ENCODE assay signal across 8 cellular contexts in genomic region chr1:113811888-113812660, GRCh38. TPM values are rescaled to one million over a fixed set of nuclear protein-coding genes. Genes with fewer than 3 reads are reported as not detected.
A peak's percentile ranks its signal among the peaks of the same experiment; 100 is the strongest.
DNase-seq lines count a peak whose midpoint lies in the region; ATAC-seq, FAIRE-seq and TF ChIP-seq lines count a peak whose summit lies in the region.

Gene RSBN1 (minus strand): TSS chr1:113812476. CDS start chr1:113812412, 64 bp downstream.

- ATAC-seq in GM19043 (IDR thresholded peaks at IDR 0.05; ENCODE audit: low read depth, unreplicated experiment): peak; percentile 90
- peak; percentile 94 for ATAC-seq in HG03378 (IDR thresholded peaks at IDR 0.05; ENCODE audit: unreplicated experiment)

- peak within 1 kb of the TSS; percentile 90 for H3K9ac ChIP-seq in keratinocyte (ENCODE audit: control insufficient read depth, extremely low read depth, insufficient read depth, low read length)

- TF ChIP-seq CTCF in keratinocyte (optimal IDR thresholded peaks at IDR 0.05 in 1 of 3, IDR thresholded peaks at IDR 0.05 in 1 of 3, conservative IDR thresholded peaks at IDR 0.05 in 1 of 3; ENCODE audit: extremely low read depth in 1 of 3, insufficient read depth in 2 of 3, low read length in 3 of 3): no peak

- FAIRE-seq in keratinocyte (lab: Jason Lieb, UNC): peak; percentile 70

- no peaks in the 10 kb centered on the region for H4K20me1 ChIP-seq in keratinocyte (ENCODE audit: control insufficient read depth, extremely low read depth, insufficient read depth, low read length)

- H3K4me1 ChIP-seq in keratinocyte (ENCODE audit: control insufficient read depth, extremely low read depth, insufficient read depth, low read length): peaks cover 24% of the 10 kb centered on the region

- DNase-seq in AG20443 (ENCODE audit: low spot score): peak; percentile 98
- DNase-seq in NCI-H460 (ENCODE audit: extremely low read depth, low read depth): peak; percentile 97
- DNase-seq in activated CD4-positive, CD25-positive, alpha-beta regulatory T cell treated with anti-CD3 and anti-CD28 coated beads, Interleukin-2, amount 50 U/mL, for 72 hours: peak; percentile 94
- DNase-seq in cerebellar nuclear complex (lab: John Stamatoyannopoulos, UW): peak; percentile 74 to 96
- peak; percentile 81 for DNase-seq in keratinocyte (ENCODE audit: low read depth, low spot score)
- peak; percentile 92 to 97 for DNase-seq in stimulated activated CD4-positive, alpha-beta T cell treated with anti-CD3 and anti-CD28 coated beads, Interleukin-15, amount 100 ng/mL, for 1 hour (ENCODE audit: low read depth in 1 of 2, low spot score in 1 of 2)

- H3K79me2 ChIP-seq in keratinocyte (ENCODE audit: control insufficient read depth, insufficient read depth, low read length): peaks cover 46% of the 10 kb centered on the region

- no peaks in the 10 kb centered on the region for H3K9me1 ChIP-seq in keratinocyte (ENCODE audit: control insufficient read depth, extremely low read depth, insufficient read depth, low read length)

- peak within 1 kb of the TSS; percentile 88 for H3K4me2 ChIP-seq in keratinocyte (ENCODE audit: control insufficient read depth, extremely low read depth, insufficient read depth, low read depth, low read length)

- H3K27me3 ChIP-seq in keratinocyte (ENCODE audit: control insufficient read depth, extremely low read depth, insufficient read depth, low read length): no peaks in the 10 kb centered on the region

- no peaks in the 10 kb centered on the region for H3K9me3 ChIP-seq in keratinocyte (ENCODE audit: control insufficient read depth, low read depth, low read length)

- H3K36me3 ChIP-seq in keratinocyte (ENCODE audit: control insufficient read depth in 2 of 2, extremely low read depth in 1 of 2, insufficient read depth in 2 of 2, low read length in 2 of 2): no peaks in the 10 kb centered on the region

- H3K4me3 ChIP-seq in keratinocyte (ENCODE audit: control insufficient read depth in 2 of 3, extremely low read depth in 1 of 3, insufficient read depth in 2 of 3, low read depth in 1 of 3, low read length in 3 of 3): peak within 1 kb of the TSS; percentile 94 to 99 (median 98)

- dilution Hi-C loops in keratinocyte (cut with MboI; ENCODE audit: extremely low pct_ligation_motif_present, low sequenced_read_pairs): no loop called here

- peak within 1 kb of the TSS; percentile 78 for H3K27ac ChIP-seq in keratinocyte (ENCODE audit: control insufficient read depth, insufficient read depth, low read length)

- peak within 1 kb of the TSS; percentile 79 for H2AFZ ChIP-seq in keratinocyte (ENCODE audit: control insufficient read depth, low read length)

RNA-seq across cellular contexts. Expression of gene RSBN1, which starts in this region (rescaled TPM):
- total RNA-seq in NCI-H460 (2014; rRNA removed; shearing (Covaris generic)): 6.0 and 7.1 TPM in 2 replicates
- polyA plus RNA-seq in NCI-H460 (2014; cell fraction: nucleus; rRNA removed): 1.8 and 5.6 TPM in 2 replicates
- polyA plus RNA-seq in keratinocyte: 7.1 to 10.4 TPM (median 9.5 TPM) in 3 replicates
- 14.3 TPM for polyA plus RNA-seq in keratinocyte (2011; ENCODE audit: low read depth)
- polyA plus RNA-seq in keratinocyte (2011; cell fraction: cytosol; rRNA removed): 4.1 and 5.5 TPM in 2 replicates
- polyA plus RNA-seq in keratinocyte (2011; cell fraction: nucleus; rRNA removed): 7.8 and 11.9 TPM in 2 replicates
- polyA plus RNA-seq in keratinocyte (2012; ENCODE audit: low replicate concordance): 7.0 and 7.2 TPM in 2 replicates
- 2.1 to 56.2 TPM (median 21.1 TPM) in 3 replicates for polyA minus RNA-seq in keratinocyte
- 8.4 TPM for polyA minus RNA-seq in keratinocyte (2011; cell fraction: cytosol; rRNA and poly(A)+ RNA removed)
- polyA minus RNA-seq in keratinocyte (2011; cell fraction: nucleus; rRNA and poly(A)+ RNA removed): 16.1 and 30.9 TPM in 2 replicates

Comparison
In these comparisons a context has a peak if more than half of its experiments do, and no peak if none do; other contexts are left out.
1. Peak in every context shown above with its lines: DNase-seq, ATAC-seq, H3K4me3 ChIP-seq and H3K27ac ChIP-seq.